Comparison of ENCODE assay signal across 1 cellular context in the genomic region with DNA sequence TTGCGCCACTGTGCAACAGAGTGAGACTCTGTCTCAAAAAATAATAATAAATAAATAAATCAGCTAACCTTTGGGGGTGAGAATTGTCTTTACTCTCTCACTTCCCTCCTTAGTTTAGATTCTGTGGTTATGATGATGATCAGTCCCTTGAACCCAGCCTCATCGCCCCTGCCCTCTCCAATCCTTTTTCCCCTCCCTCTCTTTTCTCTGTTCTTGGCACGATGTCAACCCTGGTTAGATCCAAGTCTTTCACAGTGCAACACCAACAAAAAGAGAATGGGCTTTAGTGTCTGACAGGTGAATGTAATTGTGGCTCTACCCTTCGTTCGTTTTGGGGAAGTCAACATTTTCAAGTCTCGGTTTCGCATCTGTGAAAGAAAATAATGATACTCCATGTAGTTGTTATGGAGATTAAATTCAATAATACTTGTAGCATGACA.
TF ChIP-seq lines count a peak whose summit lies in the region.

No MANE protein-coding gene starts in this region.

TF ChIP-seq in GM12878, 131 proteins besides CTCF, POLR2A, EP300 and RAD21 (continued from another document):
- TF ChIP-seq, protein P1, sequence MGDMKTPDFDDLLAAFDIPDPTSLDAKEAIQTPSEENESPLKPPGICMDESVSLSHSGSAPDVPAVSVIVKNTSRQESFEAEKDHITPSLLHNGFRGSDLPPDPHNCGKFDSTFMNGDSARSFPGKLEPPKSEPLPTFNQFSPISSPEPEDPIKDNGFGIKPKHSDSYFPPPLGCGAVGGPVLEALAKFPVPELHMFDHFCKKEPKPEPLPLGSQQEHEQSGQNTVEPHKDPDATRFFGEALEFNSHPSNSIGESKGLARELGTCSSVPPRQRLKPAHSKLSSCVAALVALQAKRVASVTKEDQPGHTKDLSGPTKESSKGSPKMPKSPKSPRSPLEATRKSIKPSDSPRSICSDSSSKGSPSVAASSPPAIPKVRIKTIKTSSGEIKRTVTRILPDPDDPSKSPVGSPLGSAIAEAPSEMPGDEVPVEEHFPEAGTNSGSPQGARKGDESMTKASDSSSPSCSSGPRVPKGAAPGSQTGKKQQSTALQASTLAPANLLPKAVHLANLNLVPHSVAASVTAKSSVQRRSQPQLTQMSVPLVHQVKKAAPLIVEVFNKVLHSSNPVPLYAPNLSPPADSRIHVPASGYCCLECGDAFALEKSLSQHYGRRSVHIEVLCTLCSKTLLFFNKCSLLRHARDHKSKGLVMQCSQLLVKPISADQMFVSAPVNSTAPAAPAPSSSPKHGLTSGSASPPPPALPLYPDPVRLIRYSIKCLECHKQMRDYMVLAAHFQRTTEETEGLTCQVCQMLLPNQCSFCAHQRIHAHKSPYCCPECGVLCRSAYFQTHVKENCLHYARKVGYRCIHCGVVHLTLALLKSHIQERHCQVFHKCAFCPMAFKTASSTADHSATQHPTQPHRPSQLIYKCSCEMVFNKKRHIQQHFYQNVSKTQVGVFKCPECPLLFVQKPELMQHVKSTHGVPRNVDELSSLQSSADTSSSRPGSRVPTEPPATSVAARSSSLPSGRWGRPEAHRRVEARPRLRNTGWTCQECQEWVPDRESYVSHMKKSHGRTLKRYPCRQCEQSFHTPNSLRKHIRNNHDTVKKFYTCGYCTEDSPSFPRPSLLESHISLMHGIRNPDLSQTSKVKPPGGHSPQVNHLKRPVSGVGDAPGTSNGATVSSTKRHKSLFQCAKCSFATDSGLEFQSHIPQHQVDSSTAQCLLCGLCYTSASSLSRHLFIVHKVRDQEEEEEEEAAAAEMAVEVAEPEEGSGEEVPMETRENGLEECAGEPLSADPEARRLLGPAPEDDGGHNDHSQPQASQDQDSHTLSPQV (IDR thresholded peaks at IDR 0.05) = no peak
- no peak for TF ChIP-seq NR2C2 (IDR thresholded peaks at IDR 0.05; ENCODE audit: borderline replicate concordance, control insufficient read depth, insufficient read length, low read depth)
- TF ChIP-seq ESRRA (IDR thresholded peaks at IDR 0.05; ENCODE audit: low read length) = no peak
- TF ChIP-seq, protein P2, sequence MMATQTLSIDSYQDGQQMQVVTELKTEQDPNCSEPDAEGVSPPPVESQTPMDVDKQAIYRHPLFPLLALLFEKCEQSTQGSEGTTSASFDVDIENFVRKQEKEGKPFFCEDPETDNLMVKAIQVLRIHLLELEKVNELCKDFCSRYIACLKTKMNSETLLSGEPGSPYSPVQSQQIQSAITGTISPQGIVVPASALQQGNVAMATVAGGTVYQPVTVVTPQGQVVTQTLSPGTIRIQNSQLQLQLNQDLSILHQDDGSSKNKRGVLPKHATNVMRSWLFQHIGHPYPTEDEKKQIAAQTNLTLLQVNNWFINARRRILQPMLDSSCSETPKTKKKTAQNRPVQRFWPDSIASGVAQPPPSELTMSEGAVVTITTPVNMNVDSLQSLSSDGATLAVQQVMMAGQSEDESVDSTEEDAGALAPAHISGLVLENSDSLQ (IDR thresholded peaks at IDR 0.05) = no peak
- no peak for TF ChIP-seq SMC3 (IDR thresholded peaks at IDR 0.05; ENCODE audit: borderline replicate concordance, low read length)
- TF ChIP-seq DPF2 (IDR thresholded peaks at IDR 0.05) = peak; percentile 81
- TF ChIP-seq, protein P3, sequence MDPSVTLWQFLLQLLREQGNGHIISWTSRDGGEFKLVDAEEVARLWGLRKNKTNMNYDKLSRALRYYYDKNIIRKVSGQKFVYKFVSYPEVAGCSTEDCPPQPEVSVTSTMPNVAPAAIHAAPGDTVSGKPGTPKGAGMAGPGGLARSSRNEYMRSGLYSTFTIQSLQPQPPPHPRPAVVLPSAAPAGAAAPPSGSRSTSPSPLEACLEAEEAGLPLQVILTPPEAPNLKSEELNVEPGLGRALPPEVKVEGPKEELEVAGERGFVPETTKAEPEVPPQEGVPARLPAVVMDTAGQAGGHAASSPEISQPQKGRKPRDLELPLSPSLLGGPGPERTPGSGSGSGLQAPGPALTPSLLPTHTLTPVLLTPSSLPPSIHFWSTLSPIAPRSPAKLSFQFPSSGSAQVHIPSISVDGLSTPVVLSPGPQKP (IDR thresholded peaks at IDR 0.05; ENCODE audit: low read depth, low read length) = no peak
- TF ChIP-seq, protein P4, sequence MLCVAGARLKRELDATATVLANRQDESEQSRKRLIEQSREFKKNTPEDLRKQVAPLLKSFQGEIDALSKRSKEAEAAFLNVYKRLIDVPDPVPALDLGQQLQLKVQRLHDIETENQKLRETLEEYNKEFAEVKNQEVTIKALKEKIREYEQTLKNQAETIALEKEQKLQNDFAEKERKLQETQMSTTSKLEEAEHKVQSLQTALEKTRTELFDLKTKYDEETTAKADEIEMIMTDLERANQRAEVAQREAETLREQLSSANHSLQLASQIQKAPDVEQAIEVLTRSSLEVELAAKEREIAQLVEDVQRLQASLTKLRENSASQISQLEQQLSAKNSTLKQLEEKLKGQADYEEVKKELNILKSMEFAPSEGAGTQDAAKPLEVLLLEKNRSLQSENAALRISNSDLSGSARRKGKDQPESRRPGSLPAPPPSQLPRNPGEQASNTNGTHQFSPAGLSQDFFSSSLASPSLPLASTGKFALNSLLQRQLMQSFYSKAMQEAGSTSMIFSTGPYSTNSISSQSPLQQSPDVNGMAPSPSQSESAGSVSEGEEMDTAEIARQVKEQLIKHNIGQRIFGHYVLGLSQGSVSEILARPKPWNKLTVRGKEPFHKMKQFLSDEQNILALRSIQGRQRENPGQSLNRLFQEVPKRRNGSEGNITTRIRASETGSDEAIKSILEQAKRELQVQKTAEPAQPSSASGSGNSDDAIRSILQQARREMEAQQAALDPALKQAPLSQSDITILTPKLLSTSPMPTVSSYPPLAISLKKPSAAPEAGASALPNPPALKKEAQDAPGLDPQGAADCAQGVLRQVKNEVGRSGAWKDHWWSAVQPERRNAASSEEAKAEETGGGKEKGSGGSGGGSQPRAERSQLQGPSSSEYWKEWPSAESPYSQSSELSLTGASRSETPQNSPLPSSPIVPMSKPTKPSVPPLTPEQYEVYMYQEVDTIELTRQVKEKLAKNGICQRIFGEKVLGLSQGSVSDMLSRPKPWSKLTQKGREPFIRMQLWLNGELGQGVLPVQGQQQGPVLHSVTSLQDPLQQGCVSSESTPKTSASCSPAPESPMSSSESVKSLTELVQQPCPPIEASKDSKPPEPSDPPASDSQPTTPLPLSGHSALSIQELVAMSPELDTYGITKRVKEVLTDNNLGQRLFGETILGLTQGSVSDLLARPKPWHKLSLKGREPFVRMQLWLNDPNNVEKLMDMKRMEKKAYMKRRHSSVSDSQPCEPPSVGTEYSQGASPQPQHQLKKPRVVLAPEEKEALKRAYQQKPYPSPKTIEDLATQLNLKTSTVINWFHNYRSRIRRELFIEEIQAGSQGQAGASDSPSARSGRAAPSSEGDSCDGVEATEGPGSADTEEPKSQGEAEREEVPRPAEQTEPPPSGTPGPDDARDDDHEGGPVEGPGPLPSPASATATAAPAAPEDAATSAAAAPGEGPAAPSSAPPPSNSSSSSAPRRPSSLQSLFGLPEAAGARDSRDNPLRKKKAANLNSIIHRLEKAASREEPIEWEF (IDR thresholded peaks at IDR 0.05; ENCODE audit: insufficient replicate concordance, low read depth, low read length) = no peak
- TF ChIP-seq CEBPB (IDR thresholded peaks at IDR 0.05; ENCODE audit: borderline replicate concordance in 1 of 2, low read depth in 2 of 2, low read length in 2 of 2) = no peak
- no peak for TF ChIP-seq SP1 (IDR thresholded peaks at IDR 0.05; ENCODE audit: low read depth, low read length)
- peak; percentile 89 for TF ChIP-seq SPI1 (IDR thresholded peaks at IDR 0.05; ENCODE audit: borderline replicate concordance, insufficient read depth, low read depth, low read length)
- TF ChIP-seq SREBF1 (IDR thresholded peaks at IDR 0.05; ENCODE audit: low read length) = no peak
- TF ChIP-seq FOS (IDR thresholded peaks at IDR 0.05; ENCODE audit: borderline replicate concordance, extremely low read depth, insufficient read length) = no peak
- TF ChIP-seq, protein P5, sequence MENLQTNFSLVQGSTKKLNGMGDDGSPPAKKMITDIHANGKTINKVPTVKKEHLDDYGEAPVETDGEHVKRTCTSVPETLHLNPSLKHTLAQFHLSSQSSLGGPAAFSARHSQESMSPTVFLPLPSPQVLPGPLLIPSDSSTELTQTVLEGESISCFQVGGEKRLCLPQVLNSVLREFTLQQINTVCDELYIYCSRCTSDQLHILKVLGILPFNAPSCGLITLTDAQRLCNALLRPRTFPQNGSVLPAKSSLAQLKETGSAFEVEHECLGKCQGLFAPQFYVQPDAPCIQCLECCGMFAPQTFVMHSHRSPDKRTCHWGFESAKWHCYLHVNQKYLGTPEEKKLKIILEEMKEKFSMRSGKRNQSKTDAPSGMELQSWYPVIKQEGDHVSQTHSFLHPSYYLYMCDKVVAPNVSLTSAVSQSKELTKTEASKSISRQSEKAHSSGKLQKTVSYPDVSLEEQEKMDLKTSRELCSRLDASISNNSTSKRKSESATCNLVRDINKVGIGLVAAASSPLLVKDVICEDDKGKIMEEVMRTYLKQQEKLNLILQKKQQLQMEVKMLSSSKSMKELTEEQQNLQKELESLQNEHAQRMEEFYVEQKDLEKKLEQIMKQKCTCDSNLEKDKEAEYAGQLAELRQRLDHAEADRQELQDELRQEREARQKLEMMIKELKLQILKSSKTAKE (IDR thresholded peaks at IDR 0.05; ENCODE audit: low read depth, poor library complexity, severe bottlenecking) = peak; percentile 69
- TF ChIP-seq ZNF274 (IDR thresholded peaks at IDR 0.05; ENCODE audit: insufficient read depth, insufficient read length) = no peak
- TF ChIP-seq, protein P6, sequence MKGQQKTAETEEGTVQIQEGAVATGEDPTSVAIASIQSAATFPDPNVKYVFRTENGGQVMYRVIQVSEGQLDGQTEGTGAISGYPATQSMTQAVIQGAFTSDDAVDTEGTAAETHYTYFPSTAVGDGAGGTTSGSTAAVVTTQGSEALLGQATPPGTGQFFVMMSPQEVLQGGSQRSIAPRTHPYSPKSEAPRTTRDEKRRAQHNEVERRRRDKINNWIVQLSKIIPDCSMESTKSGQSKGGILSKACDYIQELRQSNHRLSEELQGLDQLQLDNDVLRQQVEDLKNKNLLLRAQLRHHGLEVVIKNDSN (IDR thresholded peaks at IDR 0.05; ENCODE audit: borderline replicate concordance, extremely low read length, insufficient read depth, low read depth, low read length) = no peak
- TF ChIP-seq, protein P7, sequence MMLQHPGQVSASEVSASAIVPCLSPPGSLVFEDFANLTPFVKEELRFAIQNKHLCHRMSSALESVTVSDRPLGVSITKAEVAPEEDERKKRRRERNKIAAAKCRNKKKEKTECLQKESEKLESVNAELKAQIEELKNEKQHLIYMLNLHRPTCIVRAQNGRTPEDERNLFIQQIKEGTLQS (IDR thresholded peaks at IDR 0.05; ENCODE audit: borderline replicate concordance, extremely low read depth, low read depth, low read length) = no peak
- TF ChIP-seq, protein P8, sequence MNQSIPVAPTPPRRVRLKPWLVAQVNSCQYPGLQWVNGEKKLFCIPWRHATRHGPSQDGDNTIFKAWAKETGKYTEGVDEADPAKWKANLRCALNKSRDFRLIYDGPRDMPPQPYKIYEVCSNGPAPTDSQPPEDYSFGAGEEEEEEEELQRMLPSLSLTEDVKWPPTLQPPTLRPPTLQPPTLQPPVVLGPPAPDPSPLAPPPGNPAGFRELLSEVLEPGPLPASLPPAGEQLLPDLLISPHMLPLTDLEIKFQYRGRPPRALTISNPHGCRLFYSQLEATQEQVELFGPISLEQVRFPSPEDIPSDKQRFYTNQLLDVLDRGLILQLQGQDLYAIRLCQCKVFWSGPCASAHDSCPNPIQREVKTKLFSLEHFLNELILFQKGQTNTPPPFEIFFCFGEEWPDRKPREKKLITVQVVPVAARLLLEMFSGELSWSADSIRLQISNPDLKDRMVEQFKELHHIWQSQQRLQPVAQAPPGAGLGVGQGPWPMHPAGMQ (IDR thresholded peaks at IDR 0.05; ENCODE audit: borderline replicate concordance) = no peak
- TF ChIP-seq IRF4 (IDR thresholded peaks at IDR 0.05; ENCODE audit: low read depth, low read length) = no peak
- no peak for TF ChIP-seq NR2C1 (IDR thresholded peaks at IDR 0.05)
- no peak for TF ChIP-seq NFYA (IDR thresholded peaks at IDR 0.05; ENCODE audit: borderline replicate concordance, low read depth, low read length)
TF ChIP-seq in GM12878: peak in this region for 15.
